1 cellular context compared by ENCODE assay signal in the genomic region with DNA sequence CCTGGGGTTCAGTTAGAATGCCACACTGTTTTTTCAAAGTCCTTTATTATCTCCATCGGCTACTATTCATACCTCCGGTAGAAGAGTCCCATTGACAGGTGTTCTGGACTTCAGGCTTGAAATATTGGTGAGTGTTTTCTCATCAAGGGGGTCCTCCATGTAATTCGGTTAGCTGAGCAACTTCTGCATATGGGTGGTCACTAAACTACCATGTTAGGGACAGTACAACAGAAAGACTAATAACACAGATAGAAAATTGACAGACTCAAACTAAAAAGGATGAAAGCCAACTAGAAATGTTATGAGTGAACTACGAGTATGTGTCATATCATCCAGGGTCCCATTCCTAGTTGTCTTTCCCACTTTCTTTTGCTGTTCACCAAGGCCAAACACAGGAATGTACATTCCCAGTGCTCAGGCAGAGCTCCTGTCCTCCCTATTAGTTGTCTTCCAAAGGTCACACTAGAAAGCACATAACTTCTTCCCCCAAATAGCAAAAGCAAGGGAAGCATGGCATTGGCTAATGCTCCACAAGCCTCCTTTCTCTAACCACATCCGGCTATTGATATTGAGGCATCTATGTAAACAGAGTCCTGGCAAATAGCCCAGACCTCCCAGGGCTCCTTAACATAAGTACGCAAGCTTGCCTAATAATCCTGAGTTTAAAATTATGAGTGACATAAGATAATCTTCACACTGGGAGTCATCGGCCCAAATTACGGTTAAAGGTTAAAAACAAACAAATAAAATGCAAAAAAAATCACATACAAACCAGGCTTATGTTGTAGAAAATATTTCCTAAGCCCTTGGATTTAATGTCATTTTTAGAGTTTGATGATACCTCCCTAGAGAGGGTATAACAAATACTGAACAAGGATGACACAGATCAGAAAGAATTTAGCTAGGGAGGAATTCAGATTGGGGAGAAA.
TF ChIP-seq lines count a peak whose summit lies in the region.

No MANE protein-coding gene starts in this region.

TF ChIP-seq in HepG2, 621 proteins besides CTCF, POLR2A, EP300 and RAD21 (continued from another document and continues in another):
- TF ChIP-seq, protein P1, sequence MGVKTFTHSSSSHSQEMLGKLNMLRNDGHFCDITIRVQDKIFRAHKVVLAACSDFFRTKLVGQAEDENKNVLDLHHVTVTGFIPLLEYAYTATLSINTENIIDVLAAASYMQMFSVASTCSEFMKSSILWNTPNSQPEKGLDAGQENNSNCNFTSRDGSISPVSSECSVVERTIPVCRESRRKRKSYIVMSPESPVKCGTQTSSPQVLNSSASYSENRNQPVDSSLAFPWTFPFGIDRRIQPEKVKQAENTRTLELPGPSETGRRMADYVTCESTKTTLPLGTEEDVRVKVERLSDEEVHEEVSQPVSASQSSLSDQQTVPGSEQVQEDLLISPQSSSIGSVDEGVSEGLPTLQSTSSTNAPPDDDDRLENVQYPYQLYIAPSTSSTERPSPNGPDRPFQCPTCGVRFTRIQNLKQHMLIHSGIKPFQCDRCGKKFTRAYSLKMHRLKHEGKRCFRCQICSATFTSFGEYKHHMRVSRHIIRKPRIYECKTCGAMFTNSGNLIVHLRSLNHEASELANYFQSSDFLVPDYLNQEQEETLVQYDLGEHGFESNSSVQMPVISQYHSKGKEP (CRISPR knock-in tag; IDR thresholded peaks at IDR 0.05) = no peak
- TF ChIP-seq ZFY (CRISPR knock-in tag; IDR thresholded peaks at IDR 0.05) (peak; percentile 44; the same call in 1 of the 2 replicates), ZNF644 (CRISPR knock-in tag; IDR thresholded peaks at IDR 0.05; ENCODE audit: low read depth) (peak; percentile 99), HIVEP1 (CRISPR knock-in tag; IDR thresholded peaks at IDR 0.05) (no peak), CHD4 (IDR thresholded peaks at IDR 0.05; ENCODE audit: borderline replicate concordance, low read length) (peak; percentile 79; the same call in 1 of the 2 replicates), ZNF543 (CRISPR knock-in tag; IDR thresholded peaks at IDR 0.05) (peak; percentile 44; the same call in 1 of the 2 replicates), MIER2 (CRISPR knock-in tag; IDR thresholded peaks at IDR 0.05) (peak; percentile 88), TMF1 (CRISPR knock-in tag; IDR thresholded peaks at IDR 0.05; ENCODE audit: low read depth) (no peak), SPEN (CRISPR knock-in tag; IDR thresholded peaks at IDR 0.05; ENCODE audit: low read depth) (peak; percentile 52; the same call in 1 of the 2 replicates), RFX3 (CRISPR knock-in tag; IDR thresholded peaks at IDR 0.05) (no peak), SRSF1 (optimal IDR thresholded peaks at IDR 0.05; ENCODE audit: low read depth, low read length) (no peak), ARNTL (CRISPR knock-in tag; IDR thresholded peaks at IDR 0.05) (no peak; the same call in 1 of the 2 replicates), ELF1 (CRISPR knock-in tag; IDR thresholded peaks at IDR 0.05) (peak; percentile 63; the same call in 1 of the 2 replicates), ELF3 (CRISPR knock-in tag; IDR thresholded peaks at IDR 0.05) (peak; percentile 97), ZNF468 (CRISPR knock-in tag; IDR thresholded peaks at IDR 0.05) (no peak), ZNF614 (CRISPR knock-in tag; IDR thresholded peaks at IDR 0.05; ENCODE audit: borderline replicate concordance) (peak; percentile 99), ZKSCAN8 (CRISPR knock-in tag; IDR thresholded peaks at IDR 0.05; ENCODE audit: borderline replicate concordance) (peak; percentile 91; the same call in 1 of the 2 replicates), RBAK (CRISPR knock-in tag; IDR thresholded peaks at IDR 0.05) (peak; percentile 62; the same call in 1 of the 2 replicates), ZNF883 (CRISPR knock-in tag; IDR thresholded peaks at IDR 0.05; ENCODE audit: not compliant biosample characterization) (no peak), EEA1 (CRISPR knock-in tag; IDR thresholded peaks at IDR 0.05; ENCODE audit: borderline replicate concordance) (no peak), MXI1 (IDR thresholded peaks at IDR 0.05; ENCODE audit: borderline replicate concordance, low read depth, low read length) (peak; percentile 55; the same call in 1 of the 3 replicates), MLLT10 (CRISPR knock-in tag; IDR thresholded peaks at IDR 0.05) (no peak), ARID2 (CRISPR knock-in tag; IDR thresholded peaks at IDR 0.05; ENCODE audit: borderline replicate concordance) (0 out of 2 replicates have a peak, but pooled peaks have one; percentile 49)
- TF ChIP-seq, protein P2, sequence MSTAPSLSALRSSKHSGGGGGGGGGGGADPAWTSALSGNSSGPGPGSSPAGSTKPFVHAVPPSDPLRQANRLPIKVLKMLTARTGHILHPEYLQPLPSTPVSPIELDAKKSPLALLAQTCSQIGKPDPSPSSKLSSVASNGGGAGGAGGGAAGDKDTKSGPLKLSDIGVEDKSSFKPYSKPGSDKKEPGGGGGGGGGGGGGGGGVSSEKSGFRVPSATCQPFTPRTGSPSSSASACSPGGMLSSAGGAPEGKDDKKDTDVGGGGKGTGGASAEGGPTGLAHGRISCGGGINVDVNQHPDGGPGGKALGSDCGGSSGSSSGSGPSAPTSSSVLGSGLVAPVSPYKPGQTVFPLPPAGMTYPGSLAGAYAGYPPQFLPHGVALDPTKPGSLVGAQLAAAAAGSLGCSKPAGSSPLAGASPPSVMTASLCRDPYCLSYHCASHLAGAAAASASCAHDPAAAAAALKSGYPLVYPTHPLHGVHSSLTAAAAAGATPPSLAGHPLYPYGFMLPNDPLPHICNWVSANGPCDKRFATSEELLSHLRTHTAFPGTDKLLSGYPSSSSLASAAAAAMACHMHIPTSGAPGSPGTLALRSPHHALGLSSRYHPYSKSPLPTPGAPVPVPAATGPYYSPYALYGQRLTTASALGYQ (CRISPR knock-in tag; IDR thresholded peaks at IDR 0.05) = peak; percentile 92
- TF ChIP-seq, protein P3, sequence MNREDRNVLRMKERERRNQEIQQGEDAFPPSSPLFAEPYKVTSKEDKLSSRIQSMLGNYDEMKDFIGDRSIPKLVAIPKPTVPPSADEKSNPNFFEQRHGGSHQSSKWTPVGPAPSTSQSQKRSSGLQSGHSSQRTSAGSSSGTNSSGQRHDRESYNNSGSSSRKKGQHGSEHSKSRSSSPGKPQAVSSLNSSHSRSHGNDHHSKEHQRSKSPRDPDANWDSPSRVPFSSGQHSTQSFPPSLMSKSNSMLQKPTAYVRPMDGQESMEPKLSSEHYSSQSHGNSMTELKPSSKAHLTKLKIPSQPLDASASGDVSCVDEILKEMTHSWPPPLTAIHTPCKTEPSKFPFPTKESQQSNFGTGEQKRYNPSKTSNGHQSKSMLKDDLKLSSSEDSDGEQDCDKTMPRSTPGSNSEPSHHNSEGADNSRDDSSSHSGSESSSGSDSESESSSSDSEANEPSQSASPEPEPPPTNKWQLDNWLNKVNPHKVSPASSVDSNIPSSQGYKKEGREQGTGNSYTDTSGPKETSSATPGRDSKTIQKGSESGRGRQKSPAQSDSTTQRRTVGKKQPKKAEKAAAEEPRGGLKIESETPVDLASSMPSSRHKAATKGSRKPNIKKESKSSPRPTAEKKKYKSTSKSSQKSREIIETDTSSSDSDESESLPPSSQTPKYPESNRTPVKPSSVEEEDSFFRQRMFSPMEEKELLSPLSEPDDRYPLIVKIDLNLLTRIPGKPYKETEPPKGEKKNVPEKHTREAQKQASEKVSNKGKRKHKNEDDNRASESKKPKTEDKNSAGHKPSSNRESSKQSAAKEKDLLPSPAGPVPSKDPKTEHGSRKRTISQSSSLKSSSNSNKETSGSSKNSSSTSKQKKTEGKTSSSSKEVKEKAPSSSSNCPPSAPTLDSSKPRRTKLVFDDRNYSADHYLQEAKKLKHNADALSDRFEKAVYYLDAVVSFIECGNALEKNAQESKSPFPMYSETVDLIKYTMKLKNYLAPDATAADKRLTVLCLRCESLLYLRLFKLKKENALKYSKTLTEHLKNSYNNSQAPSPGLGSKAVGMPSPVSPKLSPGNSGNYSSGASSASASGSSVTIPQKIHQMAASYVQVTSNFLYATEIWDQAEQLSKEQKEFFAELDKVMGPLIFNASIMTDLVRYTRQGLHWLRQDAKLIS (CRISPR knock-in tag; IDR thresholded peaks at IDR 0.05) = no peak; the same call in 1 of the 2 replicates
- TF ChIP-seq, protein P4, sequence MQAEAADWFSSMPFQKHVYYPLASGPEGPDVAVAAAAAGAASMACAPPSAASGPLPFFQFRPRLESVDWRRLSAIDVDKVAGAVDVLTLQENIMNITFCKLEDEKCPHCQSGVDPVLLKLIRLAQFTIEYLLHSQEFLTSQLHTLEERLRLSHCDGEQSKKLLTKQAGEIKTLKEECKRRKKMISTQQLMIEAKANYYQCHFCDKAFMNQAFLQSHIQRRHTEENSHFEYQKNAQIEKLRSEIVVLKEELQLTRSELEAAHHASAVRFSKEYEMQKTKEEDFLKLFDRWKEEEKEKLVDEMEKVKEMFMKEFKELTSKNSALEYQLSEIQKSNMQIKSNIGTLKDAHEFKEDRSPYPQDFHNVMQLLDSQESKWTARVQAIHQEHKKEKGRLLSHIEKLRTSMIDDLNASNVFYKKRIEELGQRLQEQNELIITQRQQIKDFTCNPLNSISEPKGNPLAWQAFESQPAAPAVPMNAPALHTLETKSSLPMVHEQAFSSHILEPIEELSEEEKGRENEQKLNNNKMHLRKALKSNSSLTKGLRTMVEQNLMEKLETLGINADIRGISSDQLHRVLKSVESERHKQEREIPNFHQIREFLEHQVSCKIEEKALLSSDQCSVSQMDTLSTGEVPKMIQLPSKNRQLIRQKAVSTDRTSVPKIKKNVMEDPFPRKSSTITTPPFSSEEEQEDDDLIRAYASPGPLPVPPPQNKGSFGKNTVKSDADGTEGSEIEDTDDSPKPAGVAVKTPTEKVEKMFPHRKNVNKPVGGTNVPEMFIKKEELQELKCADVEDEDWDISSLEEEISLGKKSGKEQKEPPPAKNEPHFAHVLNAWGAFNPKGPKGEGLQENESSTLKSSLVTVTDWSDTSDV (CRISPR knock-in tag; IDR thresholded peaks at IDR 0.05) = no peak
- TF ChIP-seq, protein P5, sequence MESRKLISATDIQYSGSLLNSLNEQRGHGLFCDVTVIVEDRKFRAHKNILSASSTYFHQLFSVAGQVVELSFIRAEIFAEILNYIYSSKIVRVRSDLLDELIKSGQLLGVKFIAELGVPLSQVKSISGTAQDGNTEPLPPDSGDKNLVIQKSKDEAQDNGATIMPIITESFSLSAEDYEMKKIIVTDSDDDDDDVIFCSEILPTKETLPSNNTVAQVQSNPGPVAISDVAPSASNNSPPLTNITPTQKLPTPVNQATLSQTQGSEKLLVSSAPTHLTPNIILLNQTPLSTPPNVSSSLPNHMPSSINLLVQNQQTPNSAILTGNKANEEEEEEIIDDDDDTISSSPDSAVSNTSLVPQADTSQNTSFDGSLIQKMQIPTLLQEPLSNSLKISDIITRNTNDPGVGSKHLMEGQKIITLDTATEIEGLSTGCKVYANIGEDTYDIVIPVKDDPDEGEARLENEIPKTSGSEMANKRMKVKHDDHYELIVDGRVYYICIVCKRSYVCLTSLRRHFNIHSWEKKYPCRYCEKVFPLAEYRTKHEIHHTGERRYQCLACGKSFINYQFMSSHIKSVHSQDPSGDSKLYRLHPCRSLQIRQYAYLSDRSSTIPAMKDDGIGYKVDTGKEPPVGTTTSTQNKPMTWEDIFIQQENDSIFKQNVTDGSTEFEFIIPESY (CRISPR knock-in tag; IDR thresholded peaks at IDR 0.05) = peak; percentile 79
- TF ChIP-seq, protein P6, sequence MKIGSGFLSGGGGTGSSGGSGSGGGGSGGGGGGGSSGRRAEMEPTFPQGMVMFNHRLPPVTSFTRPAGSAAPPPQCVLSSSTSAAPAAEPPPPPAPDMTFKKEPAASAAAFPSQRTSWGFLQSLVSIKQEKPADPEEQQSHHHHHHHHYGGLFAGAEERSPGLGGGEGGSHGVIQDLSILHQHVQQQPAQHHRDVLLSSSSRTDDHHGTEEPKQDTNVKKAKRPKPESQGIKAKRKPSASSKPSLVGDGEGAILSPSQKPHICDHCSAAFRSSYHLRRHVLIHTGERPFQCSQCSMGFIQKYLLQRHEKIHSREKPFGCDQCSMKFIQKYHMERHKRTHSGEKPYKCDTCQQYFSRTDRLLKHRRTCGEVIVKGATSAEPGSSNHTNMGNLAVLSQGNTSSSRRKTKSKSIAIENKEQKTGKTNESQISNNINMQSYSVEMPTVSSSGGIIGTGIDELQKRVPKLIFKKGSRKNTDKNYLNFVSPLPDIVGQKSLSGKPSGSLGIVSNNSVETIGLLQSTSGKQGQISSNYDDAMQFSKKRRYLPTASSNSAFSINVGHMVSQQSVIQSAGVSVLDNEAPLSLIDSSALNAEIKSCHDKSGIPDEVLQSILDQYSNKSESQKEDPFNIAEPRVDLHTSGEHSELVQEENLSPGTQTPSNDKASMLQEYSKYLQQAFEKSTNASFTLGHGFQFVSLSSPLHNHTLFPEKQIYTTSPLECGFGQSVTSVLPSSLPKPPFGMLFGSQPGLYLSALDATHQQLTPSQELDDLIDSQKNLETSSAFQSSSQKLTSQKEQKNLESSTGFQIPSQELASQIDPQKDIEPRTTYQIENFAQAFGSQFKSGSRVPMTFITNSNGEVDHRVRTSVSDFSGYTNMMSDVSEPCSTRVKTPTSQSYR (CRISPR knock-in tag; IDR thresholded peaks at IDR 0.05; ENCODE audit: borderline replicate concordance) = peak; percentile 74; the same call in 1 of the 2 replicates
- TF ChIP-seq, protein P7, sequence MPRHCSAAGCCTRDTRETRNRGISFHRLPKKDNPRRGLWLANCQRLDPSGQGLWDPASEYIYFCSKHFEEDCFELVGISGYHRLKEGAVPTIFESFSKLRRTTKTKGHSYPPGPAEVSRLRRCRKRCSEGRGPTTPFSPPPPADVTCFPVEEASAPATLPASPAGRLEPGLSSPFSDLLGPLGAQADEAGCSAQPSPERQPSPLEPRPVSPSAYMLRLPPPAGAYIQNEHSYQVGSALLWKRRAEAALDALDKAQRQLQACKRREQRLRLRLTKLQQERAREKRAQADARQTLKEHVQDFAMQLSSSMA (CRISPR knock-in tag; IDR thresholded peaks at IDR 0.05) = peak; percentile 79; the same call in 1 of the 2 replicates
- TF ChIP-seq, protein P8, sequence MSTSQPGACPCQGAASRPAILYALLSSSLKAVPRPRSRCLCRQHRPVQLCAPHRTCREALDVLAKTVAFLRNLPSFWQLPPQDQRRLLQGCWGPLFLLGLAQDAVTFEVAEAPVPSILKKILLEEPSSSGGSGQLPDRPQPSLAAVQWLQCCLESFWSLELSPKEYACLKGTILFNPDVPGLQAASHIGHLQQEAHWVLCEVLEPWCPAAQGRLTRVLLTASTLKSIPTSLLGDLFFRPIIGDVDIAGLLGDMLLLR (CRISPR knock-in tag; IDR thresholded peaks at IDR 0.05) = no peak
- TF ChIP-seq, protein P9, sequence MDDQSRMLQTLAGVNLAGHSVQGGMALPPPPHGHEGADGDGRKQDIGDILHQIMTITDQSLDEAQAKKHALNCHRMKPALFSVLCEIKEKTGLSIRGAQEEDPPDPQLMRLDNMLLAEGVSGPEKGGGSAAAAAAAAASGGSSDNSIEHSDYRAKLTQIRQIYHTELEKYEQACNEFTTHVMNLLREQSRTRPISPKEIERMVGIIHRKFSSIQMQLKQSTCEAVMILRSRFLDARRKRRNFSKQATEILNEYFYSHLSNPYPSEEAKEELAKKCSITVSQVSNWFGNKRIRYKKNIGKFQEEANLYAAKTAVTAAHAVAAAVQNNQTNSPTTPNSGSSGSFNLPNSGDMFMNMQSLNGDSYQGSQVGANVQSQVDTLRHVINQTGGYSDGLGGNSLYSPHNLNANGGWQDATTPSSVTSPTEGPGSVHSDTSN (CRISPR knock-in tag; IDR thresholded peaks at IDR 0.05; ENCODE audit: borderline replicate concordance) = no peak
- TF ChIP-seq, protein P10, sequence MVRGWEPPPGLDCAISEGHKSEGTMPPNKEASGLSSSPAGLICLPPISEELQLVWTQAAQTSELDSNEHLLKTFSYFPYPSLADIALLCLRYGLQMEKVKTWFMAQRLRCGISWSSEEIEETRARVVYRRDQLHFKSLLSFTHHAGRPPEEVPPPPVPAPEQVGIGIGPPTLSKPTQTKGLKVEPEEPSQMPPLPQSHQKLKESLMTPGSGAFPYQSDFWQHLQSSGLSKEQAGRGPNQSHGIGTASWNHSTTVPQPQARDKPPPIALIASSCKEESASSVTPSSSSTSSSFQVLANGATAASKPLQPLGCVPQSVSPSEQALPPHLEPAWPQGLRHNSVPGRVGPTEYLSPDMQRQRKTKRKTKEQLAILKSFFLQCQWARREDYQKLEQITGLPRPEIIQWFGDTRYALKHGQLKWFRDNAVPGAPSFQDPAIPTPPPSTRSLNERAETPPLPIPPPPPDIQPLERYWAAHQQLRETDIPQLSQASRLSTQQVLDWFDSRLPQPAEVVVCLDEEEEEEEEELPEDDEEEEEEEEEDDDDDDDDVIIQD (CRISPR knock-in tag; IDR thresholded peaks at IDR 0.05; ENCODE audit: low read depth) = peak; percentile 99
